In genomic region chr3:64686446-64686908, GRCh38 we compare ENCODE assay signal across 8 cellular contexts. TPM values are rescaled to one million over a fixed set of nuclear protein-coding genes. Genes with fewer than 3 reads are reported as not detected.
DNase-seq lines count a peak whose midpoint lies in the region; ATAC-seq lines count a peak whose summit lies in the region.

No MANE protein-coding gene starts in this region.

- WGBS in adipose tissue, 3 donors: 0 to 1% (median 1%) methylated on average over 31 of the region's 31 CpGs

- H3K27ac ChIP-seq in adipose tissue (ENCODE audit: low read depth, low read length): peak overlapping the region; percentile 51

- H3K9ac ChIP-seq in iPS-15b (ENCODE audit: low read depth, low read length): peak overlapping the region; percentile 50

- H3K4me3 Mint-ChIP-seq in stimulated activated effector memory CD8-positive, alpha-beta T cell treated with anti-CD3 and anti-CD28 coated beads, Interleukin-12 subunit alpha, Interleukin-12 subunit beta, amount 100 ng/mL, for 72 hours: peak overlapping the region; percentile 17

- H3K4me1 ChIP-seq in iPS-15b (ENCODE audit: control insufficient read depth, insufficient read depth, low read length): peaks cover 21% of the 10 kb centered on the region

- DNase-seq in NCI-H2029 (lab: John Stamatoyannopoulos, UW) (peak; percentile 2), NCI-H2029 treated with DMSO at 0.1 percent for 48 hours (lab: John Stamatoyannopoulos, UW) (no peak), activated gamma-delta T cell (lab: John Stamatoyannopoulos, UW) (no peak), NCI-H187 treated with DMSO at 0.1 percent for 48 hours (lab: John Stamatoyannopoulos, UW) (no peak)
- no peak for DNase-seq in stimulated activated effector memory CD8-positive, alpha-beta T cell treated with anti-CD3 and anti-CD28 coated beads, Interleukin-12 subunit alpha, Interleukin-12 subunit beta, amount 100 ng/mL, for 72 hours (ENCODE audit: low spot score in 2 of 2)

- no peaks in the 10 kb centered on the region for H3K9me3 ChIP-seq in iPS-15b (ENCODE audit: control insufficient read depth, insufficient read depth, low read length)

- H3K36me3 Mint-ChIP-seq in stimulated activated effector memory CD8-positive, alpha-beta T cell treated with anti-CD3 and anti-CD28 coated beads, Interleukin-12 subunit alpha, Interleukin-12 subunit beta, amount 100 ng/mL, for 72 hours: peaks cover 6% of the 10 kb centered on the region

- H3K4me3 ChIP-seq in iPS-15b (ENCODE audit: low read depth, low read length): peak overlapping the region; percentile 87

- no peak overlapping the region for H3K27ac Mint-ChIP-seq in stimulated activated effector memory CD8-positive, alpha-beta T cell treated with anti-CD3 and anti-CD28 coated beads, Interleukin-12 subunit alpha, Interleukin-12 subunit beta, amount 100 ng/mL, for 72 hours

- H3K4me1 Mint-ChIP-seq in stimulated activated effector memory CD8-positive, alpha-beta T cell treated with anti-CD3 and anti-CD28 coated beads, Interleukin-12 subunit alpha, Interleukin-12 subunit beta, amount 100 ng/mL, for 72 hours: peaks cover 7% of the 10 kb centered on the region

- H3K9me3 Mint-ChIP-seq in stimulated activated effector memory CD8-positive, alpha-beta T cell treated with anti-CD3 and anti-CD28 coated beads, Interleukin-12 subunit alpha, Interleukin-12 subunit beta, amount 100 ng/mL, for 72 hours: peaks cover 6% of the 10 kb centered on the region

- H3K27me3 ChIP-seq in iPS-15b (ENCODE audit: control insufficient read depth, insufficient read depth, low read length): peaks cover 79% of the 10 kb centered on the region

- no peaks in the 10 kb centered on the region for H3K36me3 ChIP-seq in iPS-15b (ENCODE audit: control insufficient read depth, insufficient read depth, low read length)

- no peak for ATAC-seq in stimulated activated effector memory CD8-positive, alpha-beta T cell treated with anti-CD3 and anti-CD28 coated beads, Interleukin-12 subunit alpha, Interleukin-12 subunit beta, amount 100 ng/mL, for 72 hours
- ATAC-seq in GM21529 (IDR thresholded peaks at IDR 0.05; ENCODE audit: unreplicated experiment): no peak

RNA-seq across cellular contexts. Expression of gene ADAMTS9, which starts 1.3 kb away (rescaled TPM):
- polyA plus RNA-seq in adipose tissue: 100 to 1,000 TPM in 1 of 3 donors, 10 to 100 TPM in 1, 1 to 10 TPM in 1; 8.3 to 116 (median 22.7) TPM
